ENCODE assay signal across 16 cellular contexts in genomic region chr4:143782521-143782920, GRCh38.
DNase-seq lines count a peak whose midpoint lies in the region; TF ChIP-seq lines count a peak whose summit lies in the region.
"Had no signal": no experiment of that assay in that cellular context is flagged by ENCODE, and none has a peak within 500 bp of the region (broad histone marks: within the 10 kb centered on the region; RNA-seq: fewer than 3 reads in every experiment).

No MANE protein-coding gene starts in this region.

- TF ChIP-seq CTCF in VCaP (conservative IDR thresholded peaks at IDR 0.05), result no peak

- peak overlapping the region; percentile 66 for H3K27ac ChIP-seq in VCaP
- H3K27ac ChIP-seq: BLaER1 had no signal

- DNase-seq in EL (peak; percentile 30), M059J (ENCODE audit: low read depth) (peak; percentile 20), DMS153 treated with DMSO at 0.1 percent for 48 hours (lab: John Stamatoyannopoulos, UW; ENCODE audit: unreplicated experiment) (no peak), midbrain (lab: John Stamatoyannopoulos, UW) (no peak), amniotic stem cell (lab: John Stamatoyannopoulos, UW) (no peak), C1 segment of cervical spinal cord (lab: John Stamatoyannopoulos, UW) (no peak)
- DNase-seq: CD4-positive, alpha-beta T cell; CD8-positive, alpha-beta memory T cell; DMS 273 treated with DMSO at 0.1 percent for 48 hours; DMS53; DMS79 treated with DMSO at 0.1 percent for 48 hours; GDM1; GOT3; HFFc6 had no signal

Comparison
In these comparisons a context has a peak if more than half of its experiments do, and no peak if none do; other contexts are left out.
1. DNase-seq: peak in EL (single experiment) and M059J (single experiment); none in DMS153 treated with DMSO at 0.1 percent for 48 hours (single experiment), midbrain (single experiment), amniotic stem cell (single experiment) and C1 segment of cervical spinal cord (0 of 14).